ENCODE assay signal across 23 cellular contexts in genomic region chr2:94876523-94876863, GRCh38. TPM values are rescaled to one million over a fixed set of nuclear protein-coding genes. Genes with fewer than 3 reads are reported as not detected.
DNase-seq lines count a peak whose midpoint lies in the region; ATAC-seq, FAIRE-seq and TF ChIP-seq lines count a peak whose summit lies in the region.
"Had no signal": no experiment of that assay in that cellular context is flagged by ENCODE, and none has a peak within 500 bp of the region (broad histone marks: within the 10 kb centered on the region; RNA-seq: fewer than 3 reads in every experiment).

No MANE protein-coding gene starts in this region.

- DNase-seq in HTR-8/SVneo (ENCODE audit: insufficient read length, low spot score) (no peak), RWPE2 (ENCODE audit: low spot score) (peak; percentile 40), osteoblast (ENCODE audit: insufficient read length, low spot score, missing footprints) (peak; percentile 39), NCI-H2227 treated with DMSO at 0.1 percent for 48 hours (lab: John Stamatoyannopoulos, UW) (no peak), NCI-H446 (lab: John Stamatoyannopoulos, UW) (no peak), SKM-1 treated with dmso at 0.1 percent for 144 hours (lab: John Stamatoyannopoulos, UW; ENCODE audit: unreplicated experiment) (no peak)
- DNase-seq: C1 segment of cervical spinal cord; Calu3; CD4-positive, alpha-beta memory T cell; COR-L47; DMS53; DMS79 treated with DMSO at 0.1 percent for 48 hours; GF-D8; H9 had no signal

- no peak for ATAC-seq in RWPE2 (ENCODE audit: low read depth)
- ATAC-seq: GM23338, HCT116 had no signal

- peak; percentile 92 for FAIRE-seq in HTR-8/SVneo (lab: Jason Lieb, UNC)
- FAIRE-seq: GM12891, GM18507 had no signal

- no peak overlapping the region for H2AFZ ChIP-seq in osteoblast (ENCODE audit: low read length)
- H2AFZ ChIP-seq: GM23338 had no signal

- H3K4me2 ChIP-seq in osteoblast (ENCODE audit: insufficient read depth, low read length), result no peak overlapping the region
- H3K4me2 ChIP-seq: GM23338 had no signal

- no peaks in the 10 kb centered on the region for H4K20me1 ChIP-seq in osteoblast (ENCODE audit: insufficient read depth, low read length)

- H3K4me1 ChIP-seq in RWPE2 (ENCODE audit: insufficient read depth, poor library complexity, severe bottlenecking) (no peaks in the 10 kb centered on the region), osteoblast (ENCODE audit: insufficient read depth, low read length) (no peaks in the 10 kb centered on the region)

- no peaks in the 10 kb centered on the region for H3K9me3 ChIP-seq in RWPE2 (ENCODE audit: severe bottlenecking)
- no peaks in the 10 kb centered on the region for H3K9me3 ChIP-seq in osteoblast (ENCODE audit: low read depth, low read length)

- no peaks in the 10 kb centered on the region for H3K79me2 ChIP-seq in osteoblast (ENCODE audit: insufficient read depth, low read length)

- no peak overlapping the region for H3K4me3 ChIP-seq in RWPE2 (ENCODE audit: severe bottlenecking)
- no peak overlapping the region for H3K4me3 ChIP-seq in osteoblast (ENCODE audit: insufficient read depth, low read length)
- H3K4me3 ChIP-seq: GM23338 had no signal

- H3K36me3 ChIP-seq in RWPE2 (ENCODE audit: low read depth) (no peaks in the 10 kb centered on the region), osteoblast (ENCODE audit: insufficient read depth, low read length) (no peaks in the 10 kb centered on the region)

- TF ChIP-seq CTCF in RWPE2 (IDR thresholded peaks at IDR 0.05; ENCODE audit: poor library complexity, severe bottlenecking) (no peak), osteoblast (IDR thresholded peaks at IDR 0.05; ENCODE audit: extremely low read depth, low read depth, low read length) (no peak)

- H3K27ac ChIP-seq in RWPE2 (ENCODE audit: poor library complexity, severe bottlenecking) (no peak overlapping the region), osteoblast (ENCODE audit: low read depth, low read length) (no peak overlapping the region)

- H3K27me3 ChIP-seq in RWPE2 (ENCODE audit: insufficient read depth, poor library complexity, severe bottlenecking) (peaks cover 6% of the 10 kb centered on the region), osteoblast (ENCODE audit: insufficient read depth, low read length) (no peaks in the 10 kb centered on the region)

RNA-seq across cellular contexts. Expression of gene TEKT4, which starts 5.3 kb away (rescaled TPM):
- not detected in 2 replicates for total RNA-seq in osteoblast
- total RNA-seq: A172; A673; CD4-positive, alpha-beta memory T cell; Daoy; G401; GM23338; H4; H9 had no signal

Comparison
In these comparisons a context has a peak if more than half of its experiments do, and no peak if none do; other contexts are left out.
1. DNase-seq: peak in RWPE2 (single experiment) and osteoblast (single experiment); none in HTR-8/SVneo (single experiment), NCI-H2227 treated with DMSO at 0.1 percent for 48 hours (single experiment), NCI-H446 (0 of 2) and SKM-1 treated with dmso at 0.1 percent for 144 hours (single experiment).